Comparison of ENCODE assay signal across 24 cellular contexts in the genomic region with DNA sequence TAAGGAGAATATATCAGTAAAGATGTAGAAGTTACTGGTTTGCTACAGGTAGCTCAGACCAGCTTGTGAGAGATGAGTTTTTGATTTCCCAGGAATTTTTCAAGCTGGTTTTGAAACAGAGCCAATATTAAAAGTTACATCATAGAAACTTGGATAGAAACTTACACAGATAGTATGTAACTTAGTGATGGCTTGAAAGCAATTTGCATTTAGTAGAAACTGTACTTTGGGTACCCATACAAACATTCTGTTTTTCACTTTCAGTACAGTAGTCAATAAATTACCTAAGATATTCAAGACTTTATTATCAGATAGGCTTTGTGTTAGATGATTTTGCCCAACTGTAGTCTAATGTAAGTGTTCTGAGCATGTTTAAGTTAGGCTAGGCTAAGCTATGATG.
"Had no signal": no experiment of that assay in that cellular context is flagged by ENCODE, and none has a peak within 500 bp of the region (broad histone marks: within the 10 kb centered on the region; RNA-seq: fewer than 3 reads in every experiment).

No MANE protein-coding gene starts in this region.

- ATAC-seq: activated CD8-positive, alpha-beta T cell treated with anti-CD3 and anti-CD28 coated beads, Interleukin-2, amount 10 ng/mL, durations not matched to agents 7 days and 5 days; Panc1; WTC11 had no signal

- DNase-seq: activated CD4-positive, alpha-beta T cell treated with anti-CD3 and anti-CD28 coated beads for 48 hours; activated CD4-positive, alpha-beta T cell treated with anti-CD3 and anti-CD28 coated beads, Interleukin-2, amount 50 U/mL, for 4 hours; activated CD4-positive, CD25-positive, alpha-beta regulatory T cell treated with anti-CD3 and anti-CD28 coated beads, Interleukin-2, amount 50 U/mL, for 72 hours; activated CD8-positive, alpha-beta memory T cell treated with anti-CD3 and anti-CD28 coated beads, Interleukin-2, amount 50 U/mL, for 48 hours; activated CD8-positive, alpha-beta T cell treated with anti-CD3 and anti-CD28 coated beads, Interleukin-2, amount 10 ng/mL, durations not matched to agents 7 days and 5 days; activated T-cell treated with anti-CD3 and anti-CD28 coated beads, Interleukin-2, amount 50 U/mL, for 1 hour; amygdala; cerebellar nuclear complex; KG1; NCI-H1048; NCI-H2029; NCI-H2107; NCI-H2171 treated with DMSO at 0.1 percent for 48 hours; NCI-H226; NCI-H526; NCI-H82; NK-92 treated with Interleukin-12 subunit alpha and Interleukin-12 subunit beta, amount 100 ng/mL, for 24 hours; OCI-M1; SHP77 treated with DMSO at 0.1 percent for 48 hours had no signal

- H3K4me3 Mint-ChIP-seq: activated CD8-positive, alpha-beta T cell treated with anti-CD3 and anti-CD28 coated beads, Interleukin-2, amount 10 ng/mL, durations not matched to agents 7 days and 5 days; activated naive CD4-positive, alpha-beta T cell treated with anti-CD3 and anti-CD28 coated beads, Interleukin-2, amount 50 U/mL, for 24 hours; T-helper 1 cell treated with Interleukin-12 subunit alpha and Interleukin-12 subunit beta and Interleukin-4 antibody, amounts not matched to agents 30 μg/mL and 1 μg/mL, for 36 hours; WTC11 had no signal

- H3K36me3 Mint-ChIP-seq: activated naive CD4-positive, alpha-beta T cell treated with anti-CD3 and anti-CD28 coated beads, Interleukin-2, amount 50 U/mL, for 24 hours; WTC11 had no signal

- H3K27ac ChIP-seq: RWPE1 had no signal

- H3K4me1 Mint-ChIP-seq: activated naive CD4-positive, alpha-beta T cell treated with anti-CD3 and anti-CD28 coated beads, Interleukin-2, amount 50 U/mL, for 24 hours had no signal

- H3K9me3 Mint-ChIP-seq: activated naive CD4-positive, alpha-beta T cell treated with anti-CD3 and anti-CD28 coated beads, Interleukin-2, amount 50 U/mL, for 24 hours; T-helper 1 cell treated with Interleukin-12 subunit alpha and Interleukin-12 subunit beta and Interleukin-4 antibody, amounts not matched to agents 30 μg/mL and 1 μg/mL, for 36 hours had no signal

- H3K27ac Mint-ChIP-seq: activated CD8-positive, alpha-beta T cell treated with anti-CD3 and anti-CD28 coated beads, Interleukin-2, amount 10 ng/mL, durations not matched to agents 7 days and 5 days; activated naive CD4-positive, alpha-beta T cell treated with anti-CD3 and anti-CD28 coated beads, Interleukin-2, amount 50 U/mL, for 24 hours; T-helper 1 cell treated with Interleukin-12 subunit alpha and Interleukin-12 subunit beta and Interleukin-4 antibody, amounts not matched to agents 30 μg/mL and 1 μg/mL, for 36 hours; WTC11 had no signal
